1 cellular context compared by ENCODE assay signal in genomic region chr16:88649924-88650748, GRCh38.
A peak's percentile ranks its signal among the peaks of the same experiment; 100 is the strongest.
TF ChIP-seq lines count a peak whose summit lies in the region.

No MANE protein-coding gene starts in this region.

TF ChIP-seq in GM12878, 131 proteins besides CTCF, POLR2A, EP300 and RAD21 (continued from another document):
- TF ChIP-seq PKNOX1 (IDR thresholded peaks at IDR 0.05) (no peak), ZBTB33 (IDR thresholded peaks at IDR 0.05) (no peak), ZSCAN29 (IDR thresholded peaks at IDR 0.05) (no peak), BACH1 (IDR thresholded peaks at IDR 0.05; ENCODE audit: borderline replicate concordance) (no peak), SUPT20H (IDR thresholded peaks at IDR 0.05; ENCODE audit: borderline replicate concordance, control insufficient read depth, low read depth, low read length) (no peak), MYC (IDR thresholded peaks at IDR 0.05; ENCODE audit: insufficient read depth, insufficient read length, insufficient replicate concordance, low read length, severe bottlenecking) (no peak), NR2C2 (IDR thresholded peaks at IDR 0.05; ENCODE audit: borderline replicate concordance, control insufficient read depth, insufficient read length, low read depth) (no peak), STAT3 (IDR thresholded peaks at IDR 0.05; ENCODE audit: low read depth, low read length) (no peak), LARP7 (IDR thresholded peaks at IDR 0.05) (peak; percentile 16; the same call in 1 of the 2 replicates), BMI1 (IDR thresholded peaks at IDR 0.05; ENCODE audit: borderline replicate concordance) (no peak), SREBF1 (IDR thresholded peaks at IDR 0.05; ENCODE audit: low read length) (no peak), ZNF24 (IDR thresholded peaks at IDR 0.05) (no peak), MXI1 (IDR thresholded peaks at IDR 0.05; ENCODE audit: low read depth, low read length) (peak; percentile 53; the same call in 1 of the 2 replicates), SRF (IDR thresholded peaks at IDR 0.05; ENCODE audit: low read depth in 2 of 2, low read length in 2 of 2) (no peak), POLR2AphosphoS5 (IDR thresholded peaks at IDR 0.05; ENCODE audit: low read length) (peak; percentile 25; the same call in 1 of the 2 replicates), DPF2 (IDR thresholded peaks at IDR 0.05) (peak; percentile 87), ZNF622 (IDR thresholded peaks at IDR 0.05) (no peak), FOXK2 (IDR thresholded peaks at IDR 0.05) (no peak), EED (IDR thresholded peaks at IDR 0.05; ENCODE audit: low read depth) (peak; percentile 18; the same call in 1 of the 2 replicates), ASH2L (IDR thresholded peaks at IDR 0.05; ENCODE audit: borderline replicate concordance, low read depth) (no peak), PRDM15 (CRISPR knock-in tag; IDR thresholded peaks at IDR 0.05) (no peak), ESRRA (IDR thresholded peaks at IDR 0.05; ENCODE audit: low read length) (no peak), GATAD2B (conservative IDR thresholded peaks at IDR 0.05; ENCODE audit: low read depth) (peak; percentile 94), ZNF207 (IDR thresholded peaks at IDR 0.05; ENCODE audit: borderline replicate concordance) (no peak), RUNX3 (IDR thresholded peaks at IDR 0.05; ENCODE audit: low read length) (no peak), EGR1 (IDR thresholded peaks at IDR 0.05; ENCODE audit: borderline replicate concordance in 1 of 2, low read depth in 2 of 2, low read length in 2 of 2) (0 out of 3 replicates have a peak, but pooled peaks of 1 of the 2 experiments have one; percentile 3), NBN (IDR thresholded peaks at IDR 0.05) (0 out of 2 replicates have a peak, but pooled peaks have one; percentile 20), HCFC1 (IDR thresholded peaks at IDR 0.05; ENCODE audit: low read length) (no peak), CUX1 (IDR thresholded peaks at IDR 0.05; ENCODE audit: insufficient replicate concordance, low read depth, low read length) (no peak), SIN3A (IDR thresholded peaks at IDR 0.05; ENCODE audit: low read depth, low read length) (no peak)
- TF ChIP-seq, protein P1, sequence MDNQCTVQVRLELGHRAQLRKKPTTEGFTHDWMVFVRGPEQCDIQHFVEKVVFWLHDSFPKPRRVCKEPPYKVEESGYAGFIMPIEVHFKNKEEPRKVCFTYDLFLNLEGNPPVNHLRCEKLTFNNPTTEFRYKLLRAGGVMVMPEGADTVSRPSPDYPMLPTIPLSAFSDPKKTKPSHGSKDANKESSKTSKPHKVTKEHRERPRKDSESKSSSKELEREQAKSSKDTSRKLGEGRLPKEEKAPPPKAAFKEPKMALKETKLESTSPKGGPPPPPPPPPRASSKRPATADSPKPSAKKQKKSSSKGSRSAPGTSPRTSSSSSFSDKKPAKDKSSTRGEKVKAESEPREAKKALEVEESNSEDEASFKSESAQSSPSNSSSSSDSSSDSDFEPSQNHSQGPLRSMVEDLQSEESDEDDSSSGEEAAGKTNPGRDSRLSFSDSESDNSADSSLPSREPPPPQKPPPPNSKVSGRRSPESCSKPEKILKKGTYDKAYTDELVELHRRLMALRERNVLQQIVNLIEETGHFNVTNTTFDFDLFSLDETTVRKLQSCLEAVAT (IDR thresholded peaks at IDR 0.05): no peak
- TF ChIP-seq, protein P2, sequence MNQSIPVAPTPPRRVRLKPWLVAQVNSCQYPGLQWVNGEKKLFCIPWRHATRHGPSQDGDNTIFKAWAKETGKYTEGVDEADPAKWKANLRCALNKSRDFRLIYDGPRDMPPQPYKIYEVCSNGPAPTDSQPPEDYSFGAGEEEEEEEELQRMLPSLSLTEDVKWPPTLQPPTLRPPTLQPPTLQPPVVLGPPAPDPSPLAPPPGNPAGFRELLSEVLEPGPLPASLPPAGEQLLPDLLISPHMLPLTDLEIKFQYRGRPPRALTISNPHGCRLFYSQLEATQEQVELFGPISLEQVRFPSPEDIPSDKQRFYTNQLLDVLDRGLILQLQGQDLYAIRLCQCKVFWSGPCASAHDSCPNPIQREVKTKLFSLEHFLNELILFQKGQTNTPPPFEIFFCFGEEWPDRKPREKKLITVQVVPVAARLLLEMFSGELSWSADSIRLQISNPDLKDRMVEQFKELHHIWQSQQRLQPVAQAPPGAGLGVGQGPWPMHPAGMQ (IDR thresholded peaks at IDR 0.05; ENCODE audit: borderline replicate concordance): no peak
- TF ChIP-seq, protein P3, sequence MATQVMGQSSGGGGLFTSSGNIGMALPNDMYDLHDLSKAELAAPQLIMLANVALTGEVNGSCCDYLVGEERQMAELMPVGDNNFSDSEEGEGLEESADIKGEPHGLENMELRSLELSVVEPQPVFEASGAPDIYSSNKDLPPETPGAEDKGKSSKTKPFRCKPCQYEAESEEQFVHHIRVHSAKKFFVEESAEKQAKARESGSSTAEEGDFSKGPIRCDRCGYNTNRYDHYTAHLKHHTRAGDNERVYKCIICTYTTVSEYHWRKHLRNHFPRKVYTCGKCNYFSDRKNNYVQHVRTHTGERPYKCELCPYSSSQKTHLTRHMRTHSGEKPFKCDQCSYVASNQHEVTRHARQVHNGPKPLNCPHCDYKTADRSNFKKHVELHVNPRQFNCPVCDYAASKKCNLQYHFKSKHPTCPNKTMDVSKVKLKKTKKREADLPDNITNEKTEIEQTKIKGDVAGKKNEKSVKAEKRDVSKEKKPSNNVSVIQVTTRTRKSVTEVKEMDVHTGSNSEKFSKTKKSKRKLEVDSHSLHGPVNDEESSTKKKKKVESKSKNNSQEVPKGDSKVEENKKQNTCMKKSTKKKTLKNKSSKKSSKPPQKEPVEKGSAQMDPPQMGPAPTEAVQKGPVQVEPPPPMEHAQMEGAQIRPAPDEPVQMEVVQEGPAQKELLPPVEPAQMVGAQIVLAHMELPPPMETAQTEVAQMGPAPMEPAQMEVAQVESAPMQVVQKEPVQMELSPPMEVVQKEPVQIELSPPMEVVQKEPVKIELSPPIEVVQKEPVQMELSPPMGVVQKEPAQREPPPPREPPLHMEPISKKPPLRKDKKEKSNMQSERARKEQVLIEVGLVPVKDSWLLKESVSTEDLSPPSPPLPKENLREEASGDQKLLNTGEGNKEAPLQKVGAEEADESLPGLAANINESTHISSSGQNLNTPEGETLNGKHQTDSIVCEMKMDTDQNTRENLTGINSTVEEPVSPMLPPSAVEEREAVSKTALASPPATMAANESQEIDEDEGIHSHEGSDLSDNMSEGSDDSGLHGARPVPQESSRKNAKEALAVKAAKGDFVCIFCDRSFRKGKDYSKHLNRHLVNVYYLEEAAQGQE (IDR thresholded peaks at IDR 0.05; ENCODE audit: low read depth, low read length): no peak
- TF ChIP-seq, protein P4, sequence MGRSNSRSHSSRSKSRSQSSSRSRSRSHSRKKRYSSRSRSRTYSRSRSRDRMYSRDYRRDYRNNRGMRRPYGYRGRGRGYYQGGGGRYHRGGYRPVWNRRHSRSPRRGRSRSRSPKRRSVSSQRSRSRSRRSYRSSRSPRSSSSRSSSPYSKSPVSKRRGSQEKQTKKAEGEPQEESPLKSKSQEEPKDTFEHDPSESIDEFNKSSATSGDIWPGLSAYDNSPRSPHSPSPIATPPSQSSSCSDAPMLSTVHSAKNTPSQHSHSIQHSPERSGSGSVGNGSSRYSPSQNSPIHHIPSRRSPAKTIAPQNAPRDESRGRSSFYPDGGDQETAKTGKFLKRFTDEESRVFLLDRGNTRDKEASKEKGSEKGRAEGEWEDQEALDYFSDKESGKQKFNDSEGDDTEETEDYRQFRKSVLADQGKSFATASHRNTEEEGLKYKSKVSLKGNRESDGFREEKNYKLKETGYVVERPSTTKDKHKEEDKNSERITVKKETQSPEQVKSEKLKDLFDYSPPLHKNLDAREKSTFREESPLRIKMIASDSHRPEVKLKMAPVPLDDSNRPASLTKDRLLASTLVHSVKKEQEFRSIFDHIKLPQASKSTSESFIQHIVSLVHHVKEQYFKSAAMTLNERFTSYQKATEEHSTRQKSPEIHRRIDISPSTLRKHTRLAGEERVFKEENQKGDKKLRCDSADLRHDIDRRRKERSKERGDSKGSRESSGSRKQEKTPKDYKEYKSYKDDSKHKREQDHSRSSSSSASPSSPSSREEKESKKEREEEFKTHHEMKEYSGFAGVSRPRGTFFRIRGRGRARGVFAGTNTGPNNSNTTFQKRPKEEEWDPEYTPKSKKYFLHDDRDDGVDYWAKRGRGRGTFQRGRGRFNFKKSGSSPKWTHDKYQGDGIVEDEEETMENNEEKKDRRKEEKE (IDR thresholded peaks at IDR 0.05): no peak
- TF ChIP-seq, protein P5, sequence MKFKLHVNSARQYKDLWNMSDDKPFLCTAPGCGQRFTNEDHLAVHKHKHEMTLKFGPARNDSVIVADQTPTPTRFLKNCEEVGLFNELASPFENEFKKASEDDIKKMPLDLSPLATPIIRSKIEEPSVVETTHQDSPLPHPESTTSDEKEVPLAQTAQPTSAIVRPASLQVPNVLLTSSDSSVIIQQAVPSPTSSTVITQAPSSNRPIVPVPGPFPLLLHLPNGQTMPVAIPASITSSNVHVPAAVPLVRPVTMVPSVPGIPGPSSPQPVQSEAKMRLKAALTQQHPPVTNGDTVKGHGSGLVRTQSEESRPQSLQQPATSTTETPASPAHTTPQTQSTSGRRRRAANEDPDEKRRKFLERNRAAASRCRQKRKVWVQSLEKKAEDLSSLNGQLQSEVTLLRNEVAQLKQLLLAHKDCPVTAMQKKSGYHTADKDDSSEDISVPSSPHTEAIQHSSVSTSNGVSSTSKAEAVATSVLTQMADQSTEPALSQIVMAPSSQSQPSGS (IDR thresholded peaks at IDR 0.05; ENCODE audit: low read length): no peak
